ENCODE assay signal across 10 cellular contexts in genomic region chr17:44982113-44982702, GRCh38.
"Had no signal": no experiment of that assay in that cellular context is flagged by ENCODE, and none has a peak within 500 bp of the region (broad histone marks: within the 10 kb centered on the region; RNA-seq: fewer than 3 reads in every experiment).

No MANE protein-coding gene starts in this region.

- H3K9me3 ChIP-seq: left ventricle myocardium inferior had no signal

- H3K27ac ChIP-seq: parathyroid adenoma had no signal

- H3K79me2 ChIP-seq: parathyroid adenoma had no signal

- H3K36me3 Mint-ChIP-seq: activated naive CD4-positive, alpha-beta T cell treated with anti-CD3 and anti-CD28 coated beads, Interleukin-2, amount 50 U/mL, for 72 hours had no signal

- H3K4me1 ChIP-seq: parathyroid adenoma had no signal

- H3K27ac Mint-ChIP-seq: activated naive CD4-positive, alpha-beta T cell treated with anti-CD3 and anti-CD28 coated beads, Interleukin-2, amount 50 U/mL, for 72 hours; stimulated activated naive CD8-positive, alpha-beta T cell treated with anti-CD3 and anti-CD28 coated beads, Interleukin-15, amount 100 ng/mL, for 72 hours had no signal

- H3K36me3 ChIP-seq: left ventricle myocardium inferior had no signal

- H3K9ac ChIP-seq: parathyroid adenoma had no signal

- H2AFZ ChIP-seq: parathyroid adenoma had no signal

- DNase-seq: activated CD4-positive, alpha-beta T cell treated with anti-CD3 and anti-CD28 coated beads, Interleukin-2, amount 50 U/mL, for 1 hour; activated effector memory CD4-positive, alpha-beta T cell treated with Interleukin-2 at 50 U/mL for 16 hours; foreskin melanocyte; head of caudate nucleus; left ventricle myocardium inferior; stimulated activated CD4-positive, alpha-beta T cell treated with anti-CD3 and anti-CD28 coated beads, Interleukin-4, amount 100 ng/mL, for 4 hours; stimulated activated naive CD8-positive, alpha-beta T cell treated with anti-CD3 and anti-CD28 coated beads, Interleukin-15, amount 100 ng/mL, for 72 hours had no signal

- H3K4me3 Mint-ChIP-seq: stimulated activated naive CD8-positive, alpha-beta T cell treated with anti-CD3 and anti-CD28 coated beads, Interleukin-15, amount 100 ng/mL, for 72 hours had no signal

- H3K9me3 Mint-ChIP-seq: activated naive CD4-positive, alpha-beta T cell treated with anti-CD3 and anti-CD28 coated beads, Interleukin-2, amount 50 U/mL, for 72 hours had no signal

- FAIRE-seq: colon had no signal

- H3K4me3 ChIP-seq: left ventricle myocardium inferior had no signal

- ATAC-seq: stimulated activated naive CD8-positive, alpha-beta T cell treated with anti-CD3 and anti-CD28 coated beads, Interleukin-15, amount 100 ng/mL, for 72 hours had no signal
